In genomic region chr4:75668596-75668995, GRCh38 we compare ENCODE assay signal across 1 cellular context.
TF ChIP-seq lines count a peak whose summit lies in the region.

No MANE protein-coding gene starts in this region.

TF ChIP-seq in K562, 482 proteins besides CTCF, POLR2A, EP300 and RAD21:
- TF ChIP-seq ZNF707 (CRISPR knock-in tag; conservative IDR thresholded peaks at IDR 0.05), result no peak
- no peak for TF ChIP-seq TRIM28 (IDR thresholded peaks at IDR 0.05)
- no peak for TF ChIP-seq ETS2 (tag; IDR thresholded peaks at IDR 0.05; ENCODE audit: borderline replicate concordance, poor library complexity, severe bottlenecking)
- TF ChIP-seq ZNF551 (CRISPR knock-in tag; IDR thresholded peaks at IDR 0.05), result no peak
- peak in 1 of 2 experiments; percentile 41; a peak in 1 of 4 replicates for TF ChIP-seq RCOR1 (IDR thresholded peaks at IDR 0.05; ENCODE audit: borderline replicate concordance in 1 of 2, low read depth in 2 of 2, low read length in 2 of 2)
- peak in 1 of 2 experiments; percentile 34; a peak in 1 of 4 replicates for TF ChIP-seq HDAC1 (IDR thresholded peaks at IDR 0.05)
- TF ChIP-seq, protein P1, sequence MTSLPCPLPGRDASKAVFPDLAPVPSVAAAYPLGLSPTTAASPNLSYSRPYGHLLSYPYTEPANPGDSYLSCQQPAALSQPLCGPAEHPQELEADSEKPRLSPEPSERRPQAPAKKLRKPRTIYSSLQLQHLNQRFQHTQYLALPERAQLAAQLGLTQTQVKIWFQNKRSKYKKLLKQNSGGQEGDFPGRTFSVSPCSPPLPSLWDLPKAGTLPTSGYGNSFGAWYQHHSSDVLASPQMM (CRISPR knock-in tag; IDR thresholded peaks at IDR 0.05), result no peak
- 0 out of 2 replicates have a peak, but pooled peaks have one; percentile 33 for TF ChIP-seq HMBOX1 (IDR thresholded peaks at IDR 0.05)
- peak; percentile 24; the same call in 1 of the 2 replicates for TF ChIP-seq ARID1B (IDR thresholded peaks at IDR 0.05)
- no peak for TF ChIP-seq CREB3L1 (IDR thresholded peaks at IDR 0.05; ENCODE audit: borderline replicate concordance, low read depth)
- no peak for TF ChIP-seq SIN3B (IDR thresholded peaks at IDR 0.05; ENCODE audit: low read depth)
- no peak for TF ChIP-seq SRSF1 (IDR thresholded peaks at IDR 0.05; ENCODE audit: low read depth, low read length)
- TF ChIP-seq, protein P2, sequence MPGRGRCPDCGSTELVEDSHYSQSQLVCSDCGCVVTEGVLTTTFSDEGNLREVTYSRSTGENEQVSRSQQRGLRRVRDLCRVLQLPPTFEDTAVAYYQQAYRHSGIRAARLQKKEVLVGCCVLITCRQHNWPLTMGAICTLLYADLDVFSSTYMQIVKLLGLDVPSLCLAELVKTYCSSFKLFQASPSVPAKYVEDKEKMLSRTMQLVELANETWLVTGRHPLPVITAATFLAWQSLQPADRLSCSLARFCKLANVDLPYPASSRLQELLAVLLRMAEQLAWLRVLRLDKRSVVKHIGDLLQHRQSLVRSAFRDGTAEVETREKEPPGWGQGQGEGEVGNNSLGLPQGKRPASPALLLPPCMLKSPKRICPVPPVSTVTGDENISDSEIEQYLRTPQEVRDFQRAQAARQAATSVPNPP (IDR thresholded peaks at IDR 0.05; ENCODE audit: borderline replicate concordance, insufficient read depth, insufficient read length), result no peak
- TF ChIP-seq ZNF311 (CRISPR knock-in tag; IDR thresholded peaks at IDR 0.05), result no peak
- no peak for TF ChIP-seq PHF21A (IDR thresholded peaks at IDR 0.05; ENCODE audit: borderline replicate concordance, low read depth)
- 0 out of 2 replicates have a peak, but pooled peaks have one; percentile 15 for TF ChIP-seq TAL1 (IDR thresholded peaks at IDR 0.05)
- no peak for TF ChIP-seq ZFX (CRISPR knock-in tag; IDR thresholded peaks at IDR 0.05)
- TF ChIP-seq KDM1A (IDR thresholded peaks at IDR 0.05), result peak; percentile 58 to 71; a peak in 3 of 4 replicates
- no peak for TF ChIP-seq HNRNPLL (IDR thresholded peaks at IDR 0.05; ENCODE audit: low read depth, low read length, poor library complexity, severe bottlenecking)
- TF ChIP-seq ZBTB7A (IDR thresholded peaks at IDR 0.05; ENCODE audit: borderline replicate concordance, control insufficient read depth, low read depth, low read length), result no peak
- no peak for TF ChIP-seq RBBP5 (IDR thresholded peaks at IDR 0.05; ENCODE audit: borderline replicate concordance, insufficient read depth, low read length, poor library complexity, severe bottlenecking)
- TF ChIP-seq ELF2 (CRISPR knock-in tag; IDR thresholded peaks at IDR 0.05), result no peak
- TF ChIP-seq ADNP (tag; IDR thresholded peaks at IDR 0.05), result no peak
- TF ChIP-seq, protein P3, sequence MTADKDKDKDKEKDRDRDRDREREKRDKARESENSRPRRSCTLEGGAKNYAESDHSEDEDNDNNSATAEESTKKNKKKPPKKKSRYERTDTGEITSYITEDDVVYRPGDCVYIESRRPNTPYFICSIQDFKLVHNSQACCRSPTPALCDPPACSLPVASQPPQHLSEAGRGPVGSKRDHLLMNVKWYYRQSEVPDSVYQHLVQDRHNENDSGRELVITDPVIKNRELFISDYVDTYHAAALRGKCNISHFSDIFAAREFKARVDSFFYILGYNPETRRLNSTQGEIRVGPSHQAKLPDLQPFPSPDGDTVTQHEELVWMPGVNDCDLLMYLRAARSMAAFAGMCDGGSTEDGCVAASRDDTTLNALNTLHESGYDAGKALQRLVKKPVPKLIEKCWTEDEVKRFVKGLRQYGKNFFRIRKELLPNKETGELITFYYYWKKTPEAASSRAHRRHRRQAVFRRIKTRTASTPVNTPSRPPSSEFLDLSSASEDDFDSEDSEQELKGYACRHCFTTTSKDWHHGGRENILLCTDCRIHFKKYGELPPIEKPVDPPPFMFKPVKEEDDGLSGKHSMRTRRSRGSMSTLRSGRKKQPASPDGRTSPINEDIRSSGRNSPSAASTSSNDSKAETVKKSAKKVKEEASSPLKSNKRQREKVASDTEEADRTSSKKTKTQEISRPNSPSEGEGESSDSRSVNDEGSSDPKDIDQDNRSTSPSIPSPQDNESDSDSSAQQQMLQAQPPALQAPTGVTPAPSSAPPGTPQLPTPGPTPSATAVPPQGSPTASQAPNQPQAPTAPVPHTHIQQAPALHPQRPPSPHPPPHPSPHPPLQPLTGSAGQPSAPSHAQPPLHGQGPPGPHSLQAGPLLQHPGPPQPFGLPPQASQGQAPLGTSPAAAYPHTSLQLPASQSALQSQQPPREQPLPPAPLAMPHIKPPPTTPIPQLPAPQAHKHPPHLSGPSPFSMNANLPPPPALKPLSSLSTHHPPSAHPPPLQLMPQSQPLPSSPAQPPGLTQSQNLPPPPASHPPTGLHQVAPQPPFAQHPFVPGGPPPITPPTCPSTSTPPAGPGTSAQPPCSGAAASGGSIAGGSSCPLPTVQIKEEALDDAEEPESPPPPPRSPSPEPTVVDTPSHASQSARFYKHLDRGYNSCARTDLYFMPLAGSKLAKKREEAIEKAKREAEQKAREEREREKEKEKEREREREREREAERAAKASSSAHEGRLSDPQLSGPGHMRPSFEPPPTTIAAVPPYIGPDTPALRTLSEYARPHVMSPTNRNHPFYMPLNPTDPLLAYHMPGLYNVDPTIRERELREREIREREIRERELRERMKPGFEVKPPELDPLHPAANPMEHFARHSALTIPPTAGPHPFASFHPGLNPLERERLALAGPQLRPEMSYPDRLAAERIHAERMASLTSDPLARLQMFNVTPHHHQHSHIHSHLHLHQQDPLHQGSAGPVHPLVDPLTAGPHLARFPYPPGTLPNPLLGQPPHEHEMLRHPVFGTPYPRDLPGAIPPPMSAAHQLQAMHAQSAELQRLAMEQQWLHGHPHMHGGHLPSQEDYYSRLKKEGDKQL (CRISPR knock-in tag; IDR thresholded peaks at IDR 0.05; ENCODE audit: borderline replicate concordance), result no peak
- TF ChIP-seq CBFA2T3 (IDR thresholded peaks at IDR 0.05), result peak; percentile 60
- no peak for TF ChIP-seq NR0B1 (IDR thresholded peaks at IDR 0.05; ENCODE audit: partially characterized antibody)
- TF ChIP-seq SFPQ (IDR thresholded peaks at IDR 0.05; ENCODE audit: low read depth, low read length), result no peak
- no peak for TF ChIP-seq HDAC3 (IDR thresholded peaks at IDR 0.05; ENCODE audit: borderline replicate concordance, partially characterized antibody)
- no peak for TF ChIP-seq KAT8 (IDR thresholded peaks at IDR 0.05; ENCODE audit: low read depth)
- no peak for TF ChIP-seq ESRRB (CRISPR knock-in tag; IDR thresholded peaks at IDR 0.05; ENCODE audit: borderline replicate concordance)
- no peak for TF ChIP-seq ZBTB49 (CRISPR knock-in tag; IDR thresholded peaks at IDR 0.05; ENCODE audit: borderline replicate concordance)
- TF ChIP-seq, protein P4, sequence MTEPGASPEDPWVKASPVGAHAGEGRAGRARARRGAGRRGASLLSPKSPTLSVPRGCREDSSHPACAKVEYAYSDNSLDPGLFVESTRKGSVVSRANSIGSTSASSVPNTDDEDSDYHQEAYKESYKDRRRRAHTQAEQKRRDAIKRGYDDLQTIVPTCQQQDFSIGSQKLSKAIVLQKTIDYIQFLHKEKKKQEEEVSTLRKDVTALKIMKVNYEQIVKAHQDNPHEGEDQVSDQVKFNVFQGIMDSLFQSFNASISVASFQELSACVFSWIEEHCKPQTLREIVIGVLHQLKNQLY (CRISPR knock-in tag; conservative IDR thresholded peaks at IDR 0.05), result no peak
- TF ChIP-seq SAFB (IDR thresholded peaks at IDR 0.05; ENCODE audit: borderline replicate concordance, low read depth, low read length), result no peak
- TF ChIP-seq TBP (optimal IDR thresholded peaks at IDR 0.05; ENCODE audit: low read depth, low read length), result no peak
- no peak for TF ChIP-seq BCOR (IDR thresholded peaks at IDR 0.05)
